Comparison of ENCODE assay signal across 9 cellular contexts in genomic region chr2:111975053-111975552, GRCh38.
DNase-seq lines count a peak whose midpoint lies in the region; ATAC-seq and TF ChIP-seq lines count a peak whose summit lies in the region.
"Had no signal": no experiment of that assay in that cellular context is flagged by ENCODE, and none has a peak within 500 bp of the region (broad histone marks: within the 10 kb centered on the region; RNA-seq: fewer than 3 reads in every experiment).

No MANE protein-coding gene starts in this region.

- peaks cover 9% of the 10 kb centered on the region for H3K9me3 ChIP-seq in Panc1 (ENCODE audit: control insufficient read depth, insufficient read depth, low read depth, low read length)
- H3K9me3 ChIP-seq in HAP-1 = no peaks in the 10 kb centered on the region

- H3K4me1 ChIP-seq in Panc1 (ENCODE audit: control insufficient read depth, insufficient read depth, low read length) = peaks cover 33% of the 10 kb centered on the region
- peaks cover 2% of the 10 kb centered on the region; the same call in 1 of the 2 replicates for H3K4me1 ChIP-seq in HAP-1

- CTCF ChIA-PET in Panc1 (lab: Charles Lee) = no interaction called here

- peak; percentile 99 for ATAC-seq in Panc1
- peak; percentile 100 for ATAC-seq in esophagus mucosa

- in situ Hi-C loops in Panc1 (cut with HindIII; ENCODE audit: low pct_unique_long_range_greater_than_20kb, low sequenced_read_pairs) (no loop called here), HAP-1 (cut with MboI; ENCODE audit: low sequenced_read_pairs) (no loop called here)

- no peak overlapping the region for H3K4me3 Mint-ChIP-seq in CD14-positive monocyte

- H3K27ac Mint-ChIP-seq in CD14-positive monocyte = peak overlapping the region in 1 of 7 donors; percentile 34

- DNase-seq in ELF-1 (ENCODE audit: low read depth, low spot score) (peak; percentile 45), Panc1 (ENCODE audit: low read depth, low spot score) (peak; percentile 99), retinal pigment epithelial cell (ENCODE audit: low read depth) (peak; percentile 95), cortex of kidney (lab: John Stamatoyannopoulos, UW) (no peak), CD14-positive monocyte (ENCODE audit: low spot score) (no peak), HAP-1 (ENCODE audit: low spot score in 2 of 2) (no peak), NCI-H1092 treated with DMSO at 0.1 percent for 48 hours (lab: John Stamatoyannopoulos, UW) (no peak)
- DNase-seq: activated CD8-positive, alpha-beta memory T cell treated with anti-CD3 and anti-CD28 coated beads for 24 hours had no signal

- no peak overlapping the region for H3K4me3 ChIP-seq in Panc1 (ENCODE audit: low read depth in 2 of 2, low read length in 2 of 2)
- no peak overlapping the region for H3K4me3 ChIP-seq in retinal pigment epithelial cell (ENCODE audit: low read length)
- no peak overlapping the region for H3K4me3 ChIP-seq in HAP-1

- no peak for TF ChIP-seq CTCF in Panc1 (IDR thresholded peaks at IDR 0.05)
- no peak for TF ChIP-seq CTCF in retinal pigment epithelial cell (conservative IDR thresholded peaks at IDR 0.05; ENCODE audit: low read depth, low read length)
- no peak for TF ChIP-seq CTCF in CD14-positive monocyte (IDR thresholded peaks at IDR 0.05)

- H3K4me1 Mint-ChIP-seq in CD14-positive monocyte = peaks cover 11% of the 10 kb centered on the region

- peaks cover 11 to 22% (median 21%) of the 10 kb centered on the region in 7 donors for H3K9me3 Mint-ChIP-seq in CD14-positive monocyte

- H3K27ac ChIP-seq in Panc1 (ENCODE audit: low read length) = peak overlapping the region; percentile 84

- POLR2A ChIA-PET in Panc1 (lab: Charles Lee) = no interaction called here

- peaks cover 10 to 22% of the 10 kb centered on the region in 2 donors for H3K36me3 Mint-ChIP-seq in CD14-positive monocyte

- H3K36me3 ChIP-seq in Panc1 (ENCODE audit: control insufficient read depth, insufficient read depth, low read length) (peaks cover 3% of the 10 kb centered on the region; the same call in 1 of the 2 replicates), HAP-1 (replicated peaks) (no peaks in the 10 kb centered on the region)

- no TSS peak for BruUV-seq in Panc1 (replicated peaks; lab: Mats Ljungman, UMichigan)

- H3K27me3 ChIP-seq in Panc1 (ENCODE audit: control insufficient read depth, insufficient read depth, low read length) = no peaks in the 10 kb centered on the region
- H3K27me3 ChIP-seq in HAP-1 (ENCODE audit: low read depth) = no peaks in the 10 kb centered on the region

- intact Hi-C loops in Panc1 (cut with micrococcal nuclease; ENCODE audit: unreplicated experiment) (no loop called here), CD14-positive monocyte (cut with micrococcal nuclease) (no loop called here)

- peaks cover 0 to 2% (median 2%) of the 10 kb centered on the region in 3 donors for H3K27me3 Mint-ChIP-seq in CD14-positive monocyte (ENCODE audit: low read depth in 3 of 3)

Comparison
In these comparisons a context has a peak if more than half of its experiments do, and no peak if none do; other contexts are left out.
1. DNase-seq: peak in ELF-1 (single experiment), Panc1 (single experiment) and retinal pigment epithelial cell (single experiment); none in cortex of kidney (single experiment), CD14-positive monocyte (single experiment), HAP-1 (0 of 2) and NCI-H1092 treated with DMSO at 0.1 percent for 48 hours (single experiment).